Comparison of ENCODE assay signal across 9 cellular contexts in genomic region chr5:51380603-51381207, GRCh38. TPM values are rescaled to one million over a fixed set of nuclear protein-coding genes. Genes with fewer than 3 reads are reported as not detected.
DNase-seq lines count a peak whose midpoint lies in the region; TF ChIP-seq lines count a peak whose summit lies in the region.
"Had no signal": no experiment of that assay in that cellular context is flagged by ENCODE, and none has a peak within 500 bp of the region (broad histone marks: within the 10 kb centered on the region; RNA-seq: fewer than 3 reads in every experiment).

No MANE protein-coding gene starts in this region.

- TF ChIP-seq CTCF in AG04449 (IDR thresholded peaks at IDR 0.05; ENCODE audit: insufficient read depth, low read length, missing control alignments) (peak; percentile 37), GM13977 (IDR thresholded peaks at IDR 0.05; ENCODE audit: extremely low read depth, insufficient read depth, missing control alignments) (peak; percentile 62), OCI-LY7 (conservative IDR thresholded peaks at IDR 0.05; ENCODE audit: low read length) (peak; percentile 85)

- CTCF ChIA-PET in AG04449 (lab: Yijun Ruan, JAX), result interaction anchor here (1.0 to 1.4 kb wide), 3 partner anchors 8 to 1278 kb away, joined by 3 to 4 read pairs (median 4); no protein-coding TSS in a partner anchor
- CTCF ChIA-PET in OCI-LY7 (lab: Charles Lee; ENCODE audit: unreplicated experiment), result no interaction called here

- no peak for DNase-seq in AG04449 (ENCODE audit: low read depth, low spot score)
- DNase-seq in GM13977 (ENCODE audit: low spot score), result peak; percentile 58
- DNase-seq in OCI-LY7 (ENCODE audit: low spot score), result peak; percentile 32
- DNase-seq in germinal center (ENCODE audit: low spot score), result peak; percentile 24
- DNase-seq in activated CD4-positive, alpha-beta T cell treated with anti-CD3 and anti-CD28 coated beads, Interleukin-2, amount 50 U/mL, for 4 hours, result no peak
- no peak for DNase-seq in A172 (ENCODE audit: low spot score)
- DNase-seq in NCI-H187 treated with DMSO at 0.1 percent for 48 hours (lab: John Stamatoyannopoulos, UW), result no peak
- DNase-seq in medulla oblongata (ENCODE audit: extremely low spot score), result no peak
- DNase-seq: naive B cell had no signal

- in situ Hi-C loops in GM13977 (cut with MboI; ENCODE audit: low pct_unique_long_range_greater_than_20kb, low sequenced_read_pairs, unreplicated experiment), result no loop called here

- H3K9me3 ChIP-seq in OCI-LY7 (ENCODE audit: low read length), result no peaks in the 10 kb centered on the region

- H3K4me2 ChIP-seq in OCI-LY7 (ENCODE audit: low read length), result no peak overlapping the region

- H3K27ac ChIP-seq in OCI-LY7 (ENCODE audit: low read depth, low read length, poor library complexity, severe bottlenecking), result no peak overlapping the region

- BruUV-seq in OCI-LY7 (replicated peaks; lab: Mats Ljungman, UMichigan), result no TSS peak

- POLR2A ChIA-PET in AG04449 (lab: Yijun Ruan, JAX) (no interaction called here), OCI-LY7 (lab: Charles Lee) (interaction anchor here (0.6 to 0.8 kb wide), 2 partner anchors 185 to 640 kb away, joined by 4 to 5 read pairs; no protein-coding TSS in a partner anchor)

- H3K4me3 ChIP-seq in AG04449 (ENCODE audit: low read depth, low read length) (no peak overlapping the region), OCI-LY7 (ENCODE audit: low read depth, low read length, poor library complexity, severe bottlenecking) (no peak overlapping the region)

- H3K9me2 ChIP-seq in OCI-LY7 (ENCODE audit: insufficient read depth, low read length), result no peaks in the 10 kb centered on the region

- no peaks in the 10 kb centered on the region for H3K4me1 ChIP-seq in OCI-LY7 (ENCODE audit: insufficient read depth, low read length, poor library complexity, severe bottlenecking)

- no peaks in the 10 kb centered on the region for H3K79me2 ChIP-seq in OCI-LY7 (ENCODE audit: insufficient read depth, low read depth, low read length)

- no peak overlapping the region for H2AFZ ChIP-seq in OCI-LY7 (ENCODE audit: low read length)

- H3K36me3 ChIP-seq in OCI-LY7 (ENCODE audit: insufficient read depth, low read length), result no peaks in the 10 kb centered on the region

- no peaks in the 10 kb centered on the region for H4K20me1 ChIP-seq in OCI-LY7 (ENCODE audit: insufficient read depth, low read length)

- intact Hi-C loops in OCI-LY7 (cut with micrococcal nuclease; ENCODE audit: unreplicated experiment), result no loop called here

RNA-seq across cellular contexts. Expression of gene ISL1, which starts 2.5 kb away (rescaled TPM):
- total RNA-seq in OCI-LY7 (2014; rRNA removed; shearing (Covaris generic)), result not detected in 2 replicates
- total RNA-seq in OCI-LY7 (2022), result not detected in 2 replicates
- total RNA-seq in A172 (2014; rRNA removed; shearing (Covaris generic)), result not detected in 2 replicates

Comparison
In these comparisons a context has a peak if more than half of its experiments do, and no peak if none do; other contexts are left out.
1. DNase-seq: peak in GM13977 (single experiment), OCI-LY7 (single experiment) and germinal center (single experiment); none in AG04449 (single experiment), activated CD4-positive, alpha-beta T cell treated with anti-CD3 and anti-CD28 coated beads, Interleukin-2, amount 50 U/mL, for 4 hours (0 of 2), A172 (single experiment), NCI-H187 treated with DMSO at 0.1 percent for 48 hours (single experiment) and medulla oblongata (single experiment).
2. Peak in every context shown above with its lines, with median percentiles within 50 percentile points of each other: CTCF ChIP-seq.